In the genomic region with DNA sequence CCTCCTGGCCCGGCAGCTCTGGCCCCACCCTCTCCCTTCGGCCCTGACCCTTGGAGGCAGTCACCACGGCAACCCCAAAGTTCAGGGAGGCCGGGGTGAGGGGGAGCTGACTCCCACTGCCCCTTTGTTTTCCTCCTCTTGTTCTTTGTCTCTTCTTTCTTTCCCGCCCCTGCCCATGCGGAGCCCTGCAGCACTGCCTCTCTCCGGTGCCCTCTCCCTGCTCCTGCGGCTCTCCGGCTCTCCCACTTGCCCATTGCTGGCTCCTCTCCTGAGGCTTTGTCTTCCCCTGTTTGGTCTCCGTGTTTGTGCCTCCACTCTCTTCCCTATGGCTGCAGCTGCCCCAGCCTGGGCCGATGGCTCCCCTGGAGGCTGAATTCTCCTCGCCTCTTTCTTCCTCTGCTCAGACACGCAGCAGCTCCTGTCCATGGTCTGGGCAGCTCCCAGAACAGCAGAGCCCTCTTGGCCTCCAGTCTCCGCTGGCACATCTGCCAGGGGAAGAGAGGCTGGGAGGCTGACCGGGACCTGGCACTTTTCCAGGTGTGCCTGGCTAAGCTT, we compare ENCODE assay signal across 13 cellular contexts. TPM values are rescaled to one million over a fixed set of nuclear protein-coding genes. Genes with fewer than 3 reads are reported as not detected.
DNase-seq lines count a peak whose midpoint lies in the region; ATAC-seq, FAIRE-seq and TF ChIP-seq lines count a peak whose summit lies in the region.
"Had no signal": no experiment of that assay in that cellular context is flagged by ENCODE, and none has a peak within 500 bp of the region (broad histone marks: within the 10 kb centered on the region; RNA-seq: fewer than 3 reads in every experiment).

No MANE protein-coding gene starts in this region.

- DNase-seq in HepG2 (ENCODE audit: low spot score) (no peak), right lobe of liver (no peak), dorsolateral prefrontal cortex (peak in 2 of 10 donors; percentile 26 to 50)
- DNase-seq in stimulated activated naive B cell treated with anti-CD40 and anti-IgM and Interleukin-4, amounts not matched to agents 10 μg/mL and 1 μg/mL and 100 μg/mL, for 72 hours = no peak
- DNase-seq in natural killer cell treated with Interleukin-12 subunit alpha and Interleukin-12 subunit beta and Interleukin-15 and Interleukin-18, amount 100 ng/mL, for 72 hours (ENCODE audit: low spot score) = no peak
- no peak for DNase-seq in effector CD4-positive, alpha-beta T cell
- DNase-seq: amniotic stem cell, NCI-H226 had no signal

- no TSS peak for BruUV-seq in HepG2 (replicated peaks; lab: Mats Ljungman, UMichigan)

- H3K27me3 Mint-ChIP-seq in stimulated activated naive B cell treated with anti-CD40 and anti-IgM and Interleukin-4, amounts not matched to agents 10 μg/mL and 1 μg/mL and 100 μg/mL, for 72 hours = peaks cover 34 to 39% of the 10 kb centered on the region in 2 donors
- H3K27me3 Mint-ChIP-seq in natural killer cell treated with Interleukin-12 subunit alpha and Interleukin-12 subunit beta and Interleukin-15 and Interleukin-18, amount 100 ng/mL, for 72 hours = no peaks in the 10 kb centered on the region

- no peaks in the 10 kb centered on the region for H3K27me3 ChIP-seq in HepG2 (ENCODE audit: control insufficient read depth in 1 of 2, insufficient read depth in 2 of 2, low read length in 2 of 2)
- H3K27me3 ChIP-seq in right lobe of liver = no peaks in the 10 kb centered on the region
- no peaks in the 10 kb centered on the region for H3K27me3 ChIP-seq in dorsolateral prefrontal cortex

- H3K4me3 ChIP-seq in HepG2 (replicated peaks in 1 of 3; ENCODE audit: insufficient read depth in 1 of 3, low read depth in 2 of 3, low read length in 3 of 3) = peak overlapping the region; percentile 7 to 59 (median 12); a peak in 3 of 6 replicates
- no peak overlapping the region for H3K4me3 ChIP-seq in right lobe of liver
- peak overlapping the region in 58 of 59 donors; percentile 7 to 65 (median 50) for H3K4me3 ChIP-seq in dorsolateral prefrontal cortex
- no peak overlapping the region for H3K4me3 ChIP-seq in mesodermal cell (ENCODE audit: extremely low read depth, insufficient read depth, low read length, poor library complexity, severe bottlenecking)
- H3K4me3 ChIP-seq: heart left ventricle had no signal

- no peaks in the 10 kb centered on the region for H3K79me2 ChIP-seq in HepG2 (ENCODE audit: insufficient read depth, low read length)

- peak; percentile 30; the same call in 1 of the 2 replicates for TF ChIP-seq RAD21 in HepG2 (CRISPR knock-in tag; IDR thresholded peaks at IDR 0.05)

- H2AFZ ChIP-seq in HepG2 (ENCODE audit: low read length) = no peak overlapping the region

- peak overlapping the region; percentile 91 for H3K4me2 ChIP-seq in HepG2 (ENCODE audit: low read depth, low read length)

- TF ChIP-seq EP300 in HepG2 (IDR thresholded peaks at IDR 0.05; ENCODE audit: low read depth in 2 of 2, low read length in 2 of 2) (no peak), HepG2 (CRISPR knock-in tag; IDR thresholded peaks at IDR 0.05; ENCODE audit: borderline replicate concordance) (no peak)

- peaks cover 0 to 10% of the 10 kb centered on the region in 2 experiments; a peak in 1 of 5 replicates for H3K36me3 ChIP-seq in HepG2 (replicated peaks in 1 of 2; ENCODE audit: control insufficient read depth in 1 of 2, insufficient read depth in 2 of 2, low read length in 2 of 2)
- H3K36me3 ChIP-seq in right lobe of liver = no peaks in the 10 kb centered on the region
- H3K36me3 ChIP-seq in mesodermal cell (ENCODE audit: control insufficient read depth, insufficient read depth, low read length) = no peaks in the 10 kb centered on the region
- H3K36me3 ChIP-seq: heart left ventricle had no signal

- peak; percentile 58 for ATAC-seq in HepG2
- no peak for ATAC-seq in right lobe of liver
- ATAC-seq in GM21528 (IDR thresholded peaks at IDR 0.05; ENCODE audit: low FRiP score, unreplicated experiment) = no peak
- ATAC-seq in stimulated activated naive B cell treated with anti-CD40 and anti-IgM and Interleukin-4, amounts not matched to agents 10 μg/mL and 1 μg/mL and 100 μg/mL, for 72 hours (replicated peaks) = no peak
- no peak for ATAC-seq in natural killer cell treated with Interleukin-12 subunit alpha and Interleukin-12 subunit beta and Interleukin-15 and Interleukin-18, amount 100 ng/mL, for 72 hours

- in situ Hi-C loops in HepG2 (cut with HindIII; ENCODE audit: extremely low pct_ligation_motif_present, low pct_unique_long_range_greater_than_20kb) = no loop called here

- peak; percentile 33; the same call in 1 of the 2 replicates for TF ChIP-seq CTCF in HepG2 (CRISPR knock-in tag; IDR thresholded peaks at IDR 0.05)
- TF ChIP-seq CTCF in right lobe of liver (IDR thresholded peaks at IDR 0.05) = no peak
- TF ChIP-seq CTCF in dorsolateral prefrontal cortex (IDR thresholded peaks at IDR 0.05 in 54 of 56, conservative IDR thresholded peaks at IDR 0.05 in 2 of 56; ENCODE audit: low read depth in 1 of 56, partially characterized antibody in 56 of 56) = peak in 14 of 56 donors; percentile 5 to 34 (median 12)

- no peaks in the 10 kb centered on the region for H3K36me3 Mint-ChIP-seq in stimulated activated naive B cell treated with anti-CD40 and anti-IgM and Interleukin-4, amounts not matched to agents 10 μg/mL and 1 μg/mL and 100 μg/mL, for 72 hours
- no peaks in the 10 kb centered on the region for H3K36me3 Mint-ChIP-seq in natural killer cell treated with Interleukin-12 subunit alpha and Interleukin-12 subunit beta and Interleukin-15 and Interleukin-18, amount 100 ng/mL, for 72 hours

- peak overlapping the region; percentile 71; the same call in 1 of the 2 replicates for H3K9ac ChIP-seq in HepG2 (ENCODE audit: insufficient read depth, low read depth, low read length)

- H4K20me1 ChIP-seq in HepG2 (ENCODE audit: insufficient read depth, low read length) = no peaks in the 10 kb centered on the region

- FAIRE-seq in HepG2 (lab: Jason Lieb, UNC) = no peak

- CTCF ChIA-PET in HepG2 (lab: Yijun Ruan, JAX; ENCODE audit: low intra/inter-chr PET ratio, low total read pairs) = interaction anchor here (1.6 kb wide), 1 partner anchor 54 kb away, joined by 3 read pairs; no protein-coding TSS in a partner anchor

- peak overlapping the region; percentile 88 for H3K27ac ChIP-seq in HepG2 (ENCODE audit: extremely low read length, insufficient read depth, low read length)
- H3K27ac ChIP-seq in right lobe of liver = no peak overlapping the region
- H3K27ac ChIP-seq in dorsolateral prefrontal cortex = peak overlapping the region; percentile 49 to 98 (median 93)
- H3K27ac ChIP-seq in mesodermal cell (ENCODE audit: low read depth, low read length, severe bottlenecking) = peak overlapping the region; percentile 57

- WGBS in HepG2 (ENCODE audit: low lambda C conversion rate) = 52% methylated on average over 12 of the region's 15 CpGs
- 85% methylated on average over 8 of the region's 15 CpGs for WGBS in right lobe of liver (ENCODE audit: insufficient coverage, low coverage, low lambda C conversion rate, missing lambda C conversion rate)
- WGBS in mesodermal cell (ENCODE audit: insufficient coverage in 2 of 2), 2 experiments = 61% methylated on average over 12 to 15 of the region's 15 CpGs

- H3K4me1 ChIP-seq in HepG2 (ENCODE audit: insufficient read depth, low read length) = peaks cover 40% of the 10 kb centered on the region
- no peaks in the 10 kb centered on the region for H3K4me1 ChIP-seq in right lobe of liver
- H3K4me1 ChIP-seq in mesodermal cell (ENCODE audit: control insufficient read depth, insufficient read depth, low read length, poor library complexity, severe bottlenecking) = peaks cover 31% of the 10 kb centered on the region

- H3K9me3 ChIP-seq in HepG2 (ENCODE audit: low read length) (no peaks in the 10 kb centered on the region), right lobe of liver (no peaks in the 10 kb centered on the region), mesodermal cell (ENCODE audit: control insufficient read depth, low read length) (no peaks in the 10 kb centered on the region)
- H3K9me3 ChIP-seq: heart left ventricle had no signal

- H3K9me3 Mint-ChIP-seq in stimulated activated naive B cell treated with anti-CD40 and anti-IgM and Interleukin-4, amounts not matched to agents 10 μg/mL and 1 μg/mL and 100 μg/mL, for 72 hours = no peaks in the 10 kb centered on the region
- H3K9me3 Mint-ChIP-seq in natural killer cell treated with Interleukin-12 subunit alpha and Interleukin-12 subunit beta and Interleukin-15 and Interleukin-18, amount 100 ng/mL, for 72 hours = no peaks in the 10 kb centered on the region

- no peak overlapping the region for H3K4me3 Mint-ChIP-seq in stimulated activated naive B cell treated with anti-CD40 and anti-IgM and Interleukin-4, amounts not matched to agents 10 μg/mL and 1 μg/mL and 100 μg/mL, for 72 hours
- H3K4me3 Mint-ChIP-seq in natural killer cell treated with Interleukin-12 subunit alpha and Interleukin-12 subunit beta and Interleukin-15 and Interleukin-18, amount 100 ng/mL, for 72 hours = no peak overlapping the region

- POLR2A ChIA-PET in HepG2 (lab: Yijun Ruan, JAX) = interaction anchor here (0.5 to 1.9 kb wide), 8 partner anchors 14 to 228 kb away, joined by 3 to 5 read pairs (median 4); a partner anchor contains a TSS

- H3K4me1 Mint-ChIP-seq in stimulated activated naive B cell treated with anti-CD40 and anti-IgM and Interleukin-4, amounts not matched to agents 10 μg/mL and 1 μg/mL and 100 μg/mL, for 72 hours = peaks cover 6 to 19% of the 10 kb centered on the region in 2 donors
- H3K4me1 Mint-ChIP-seq in natural killer cell treated with Interleukin-12 subunit alpha and Interleukin-12 subunit beta and Interleukin-15 and Interleukin-18, amount 100 ng/mL, for 72 hours (ENCODE audit: low read depth in 2 of 2) = peaks cover 5 to 18% of the 10 kb centered on the region in 2 donors

- intact Hi-C loops in HepG2 (cut with micrococcal nuclease; ENCODE audit: unreplicated experiment) (no loop called here), right lobe of liver (cut with DNase I) (no loop called here), dorsolateral prefrontal cortex (cut with DNase I) (loop anchor here in 1 of 2 donors (2.0 kb wide), 1 partner anchor 24 kb away; no protein-coding TSS in a partner anchor)

- TF ChIP-seq POLR2A in HepG2 (IDR thresholded peaks at IDR 0.05; ENCODE audit: insufficient read depth in 1 of 2, low read depth in 2 of 2, low read length in 2 of 2) (no peak), right lobe of liver (IDR thresholded peaks at IDR 0.05) (no peak)

- no peak overlapping the region for H3K27ac Mint-ChIP-seq in stimulated activated naive B cell treated with anti-CD40 and anti-IgM and Interleukin-4, amounts not matched to agents 10 μg/mL and 1 μg/mL and 100 μg/mL, for 72 hours
- no peak overlapping the region for H3K27ac Mint-ChIP-seq in natural killer cell treated with Interleukin-12 subunit alpha and Interleukin-12 subunit beta and Interleukin-15 and Interleukin-18, amount 100 ng/mL, for 72 hours

RNA-seq across cellular contexts. Expression of a gene that starts 5.8 kb away (rescaled TPM):
- total RNA-seq in HepG2 (2016; rRNA removed; fragmentation: Illumina TruSeq; extraction: Trizol) = 3.1 and 4.0 TPM in 2 replicates
- total RNA-seq in HepG2 (2016; cell fraction: cytosol; rRNA removed; fragmentation: Illumina TruSeq; extraction: Trizol; ENCODE audit: low read depth) = 1.9 and 2.7 TPM in 2 replicates
- 2.4 and 4.3 TPM in 2 replicates for total RNA-seq in HepG2 (2016; cell fraction: insoluble cytoplasmic fraction; rRNA removed; fragmentation: Illumina TruSeq; extraction: Trizol)
- 1.9 and 2.3 TPM in 2 replicates for total RNA-seq in HepG2 (2016; cell fraction: membrane; rRNA removed; fragmentation: Illumina TruSeq; extraction: Trizol)
- total RNA-seq in HepG2 (2016; cell fraction: nucleus; rRNA removed; fragmentation: Illumina TruSeq; extraction: Trizol) = 7.6 and 9.5 TPM in 2 replicates
- polyA plus RNA-seq in HepG2 (2011; rRNA removed) = 6.6 and 7.8 TPM in 2 replicates
- polyA plus RNA-seq in HepG2 (2011; cell fraction: cytosol; rRNA removed) = 3.6 and 4.4 TPM in 2 replicates
- polyA plus RNA-seq in HepG2 (2011; cell fraction: nucleus; rRNA removed) = 23.5 and 27.3 TPM in 2 replicates
- 5.9 and 7.3 TPM in 2 replicates for polyA plus RNA-seq in HepG2 (2012)
- 0.35 and 0.41 TPM in 2 replicates for polyA plus RNA-seq in HepG2 (2016; cell fraction: cytosol; fragmentation: Illumina TruSeq; extraction: Trizol; ENCODE audit: low read depth)
- polyA plus RNA-seq in HepG2 (2016; cell fraction: insoluble cytoplasmic fraction; fragmentation: Illumina TruSeq; extraction: Trizol; ENCODE audit: low read depth) = 2.4 and 3.9 TPM in 2 replicates
- polyA plus RNA-seq in HepG2 (2016; cell fraction: membrane; fragmentation: Illumina TruSeq; extraction: Trizol; ENCODE audit: low read depth) = 0.68 TPM in 2 replicates
- polyA plus RNA-seq in HepG2 (2016; cell fraction: nucleus; fragmentation: Illumina TruSeq; extraction: Trizol; ENCODE audit: insufficient read depth, low read depth) = 18.1 and 20.4 TPM in 2 replicates
- 25.8 and 30.0 TPM in 2 replicates for polyA minus RNA-seq in HepG2 (2011; rRNA and poly(A)+ RNA removed; ENCODE audit: low replicate concordance)
- 7.9 and 9.1 TPM in 2 replicates for polyA minus RNA-seq in HepG2 (2011; cell fraction: cytosol; rRNA and poly(A)+ RNA removed)
- 13.4 and 15.3 TPM in 2 replicates for polyA minus RNA-seq in HepG2 (2011; cell fraction: nucleus; rRNA and poly(A)+ RNA removed)
- 1 to 10 TPM; 1.3 to 3.3 (median 3.0) TPM for total RNA-seq in right lobe of liver
- 100 to 1,000 TPM; 115 to 213 (median 171) TPM for total RNA-seq in dorsolateral prefrontal cortex
- 14.0 TPM for polyA plus RNA-seq in mesodermal cell (2013, experiment 1 of 2)
- polyA plus RNA-seq in mesodermal cell (2013, experiment 2 of 2) = 9.2 TPM
- total RNA-seq in natural killer cell treated with Interleukin-12 subunit alpha and Interleukin-12 subunit beta and Interleukin-15 and Interleukin-18, amount 100 ng/mL, for 72 hours = 1 to 10 TPM; 1.5 to 2.6 TPM

RNA-seq across cellular contexts. Expression of a gene that starts 27.8 kb away (rescaled TPM):
- total RNA-seq in HepG2 (2016; rRNA removed; fragmentation: Illumina TruSeq; extraction: Trizol) = 26.5 and 28.6 TPM in 2 replicates
- 15.7 and 18.2 TPM in 2 replicates for total RNA-seq in HepG2 (2016; cell fraction: cytosol; rRNA removed; fragmentation: Illumina TruSeq; extraction: Trizol; ENCODE audit: low read depth)
- total RNA-seq in HepG2 (2016; cell fraction: insoluble cytoplasmic fraction; rRNA removed; fragmentation: Illumina TruSeq; extraction: Trizol) = 23.7 and 27.5 TPM in 2 replicates
- 24.4 and 25.4 TPM in 2 replicates for total RNA-seq in HepG2 (2016; cell fraction: membrane; rRNA removed; fragmentation: Illumina TruSeq; extraction: Trizol)
- 23.6 and 27.9 TPM in 2 replicates for total RNA-seq in HepG2 (2016; cell fraction: nucleus; rRNA removed; fragmentation: Illumina TruSeq; extraction: Trizol)
- polyA plus RNA-seq in HepG2 (2011; rRNA removed) = 23.9 and 30.3 TPM in 2 replicates
- 11.8 and 18.1 TPM in 2 replicates for polyA plus RNA-seq in HepG2 (2011; cell fraction: cytosol; rRNA removed)
- polyA plus RNA-seq in HepG2 (2011; cell fraction: nucleus; rRNA removed) = 104 and 135 TPM in 2 replicates
- 12.2 and 19.3 TPM in 2 replicates for polyA plus RNA-seq in HepG2 (2012)
- 13.9 and 14.3 TPM in 2 replicates for polyA plus RNA-seq in HepG2 (2016; cell fraction: cytosol; fragmentation: Illumina TruSeq; extraction: Trizol; ENCODE audit: low read depth)
- polyA plus RNA-seq in HepG2 (2016; cell fraction: insoluble cytoplasmic fraction; fragmentation: Illumina TruSeq; extraction: Trizol; ENCODE audit: low read depth) = 37.5 and 41.0 TPM in 2 replicates
- 24.3 and 27.2 TPM in 2 replicates for polyA plus RNA-seq in HepG2 (2016; cell fraction: membrane; fragmentation: Illumina TruSeq; extraction: Trizol; ENCODE audit: low read depth)
- polyA plus RNA-seq in HepG2 (2016; cell fraction: nucleus; fragmentation: Illumina TruSeq; extraction: Trizol; ENCODE audit: insufficient read depth, low read depth) = 82.1 and 85.7 TPM in 2 replicates
- polyA minus RNA-seq in HepG2 (2011; rRNA and poly(A)+ RNA removed; ENCODE audit: low replicate concordance) = 12.7 and 26.2 TPM in 2 replicates
- 7.7 and 12.2 TPM in 2 replicates for polyA minus RNA-seq in HepG2 (2011; cell fraction: cytosol; rRNA and poly(A)+ RNA removed)
- 12.3 and 21.4 TPM in 2 replicates for polyA minus RNA-seq in HepG2 (2011; cell fraction: nucleus; rRNA and poly(A)+ RNA removed)
- 1 to 10 TPM in 5 of 6 experiments, under 1 TPM in 1; 0.70 to 3.4 (median 1.5) TPM for total RNA-seq in right lobe of liver
- total RNA-seq in dorsolateral prefrontal cortex = 100 to 1,000 TPM in 19 of 120 experiments, 10 to 100 TPM in 101; 52.9 to 176 (median 79.2) TPM
- polyA plus RNA-seq in mesodermal cell (2013, experiment 1 of 2) = 42.2 TPM
- 41.8 TPM for polyA plus RNA-seq in mesodermal cell (2013, experiment 2 of 2)
- total RNA-seq in natural killer cell treated with Interleukin-12 subunit alpha and Interleukin-12 subunit beta and Interleukin-15 and Interleukin-18, amount 100 ng/mL, for 72 hours = 10 to 100 TPM in 1 of 2 donors, 1 to 10 TPM in 1; 4.7 to 16.2 TPM

RNA-seq across cellular contexts. Expression of a gene that starts 41.5 kb away (rescaled TPM):
- total RNA-seq in HepG2 (2016; rRNA removed; fragmentation: Illumina TruSeq; extraction: Trizol) = 134 and 166 TPM in 2 replicates
- total RNA-seq in HepG2 (2016; cell fraction: cytosol; rRNA removed; fragmentation: Illumina TruSeq; extraction: Trizol; ENCODE audit: low read depth) = 35.5 and 37.6 TPM in 2 replicates
- total RNA-seq in HepG2 (2016; cell fraction: insoluble cytoplasmic fraction; rRNA removed; fragmentation: Illumina TruSeq; extraction: Trizol) = 133 and 171 TPM in 2 replicates
- total RNA-seq in HepG2 (2016; cell fraction: membrane; rRNA removed; fragmentation: Illumina TruSeq; extraction: Trizol) = 59.1 and 63.3 TPM in 2 replicates
- 64.5 and 74.2 TPM in 2 replicates for total RNA-seq in HepG2 (2016; cell fraction: nucleus; rRNA removed; fragmentation: Illumina TruSeq; extraction: Trizol)
- 103 and 142 TPM in 2 replicates for polyA plus RNA-seq in HepG2 (2011; rRNA removed)
- polyA plus RNA-seq in HepG2 (2011; cell fraction: cytosol; rRNA removed) = 112 and 159 TPM in 2 replicates
- polyA plus RNA-seq in HepG2 (2011; cell fraction: nucleus; rRNA removed) = 105 and 142 TPM in 2 replicates
- 149 and 254 TPM in 2 replicates for polyA plus RNA-seq in HepG2 (2012)
- 26.3 and 26.7 TPM in 2 replicates for polyA plus RNA-seq in HepG2 (2016; cell fraction: cytosol; fragmentation: Illumina TruSeq; extraction: Trizol; ENCODE audit: low read depth)
- polyA plus RNA-seq in HepG2 (2016; cell fraction: insoluble cytoplasmic fraction; fragmentation: Illumina TruSeq; extraction: Trizol; ENCODE audit: low read depth) = 147 and 154 TPM in 2 replicates
- 40.9 and 46.0 TPM in 2 replicates for polyA plus RNA-seq in HepG2 (2016; cell fraction: membrane; fragmentation: Illumina TruSeq; extraction: Trizol; ENCODE audit: low read depth)
- 89.4 and 93.0 TPM in 2 replicates for polyA plus RNA-seq in HepG2 (2016; cell fraction: nucleus; fragmentation: Illumina TruSeq; extraction: Trizol; ENCODE audit: insufficient read depth, low read depth)
- polyA minus RNA-seq in HepG2 (2011; rRNA and poly(A)+ RNA removed; ENCODE audit: low replicate concordance) = 99.8 and 124 TPM in 2 replicates
- 50.9 and 77.1 TPM in 2 replicates for polyA minus RNA-seq in HepG2 (2011; cell fraction: cytosol; rRNA and poly(A)+ RNA removed)
- polyA minus RNA-seq in HepG2 (2011; cell fraction: nucleus; rRNA and poly(A)+ RNA removed) = 83.3 and 131 TPM in 2 replicates
- 100 to 1,000 TPM in 2 of 6 experiments, 10 to 100 TPM in 4; 73.5 to 123 (median 91.6) TPM for total RNA-seq in right lobe of liver
- 100 to 1,000 TPM; 109 to 280 (median 226) TPM for total RNA-seq in dorsolateral prefrontal cortex
- 201 TPM for polyA plus RNA-seq in mesodermal cell (2013, experiment 1 of 2)
- 192 TPM for polyA plus RNA-seq in mesodermal cell (2013, experiment 2 of 2)
- total RNA-seq in natural killer cell treated with Interleukin-12 subunit alpha and Interleukin-12 subunit beta and Interleukin-15 and Interleukin-18, amount 100 ng/mL, for 72 hours = 100 to 1,000 TPM; 178 to 205 TPM

RNA-seq across cellular contexts. Expression of a gene that starts 51.6 kb away (rescaled TPM):
- total RNA-seq in HepG2 (2016; rRNA removed; fragmentation: Illumina TruSeq; extraction: Trizol) (3.8 and 5.7 TPM in 2 replicates), right lobe of liver (not detected), dorsolateral prefrontal cortex (10 to 100 TPM in 14 of 120 experiments, 1 to 10 TPM in 106; 1.9 to 14.4 (median 6.7) TPM)
- 3.1 and 3.6 TPM in 2 replicates for total RNA-seq in HepG2 (2016; cell fraction: cytosol; rRNA removed; fragmentation: Illumina TruSeq; extraction: Trizol; ENCODE audit: low read depth)
- total RNA-seq in HepG2 (2016; cell fraction: insoluble cytoplasmic fraction; rRNA removed; fragmentation: Illumina TruSeq; extraction: Trizol) = 2.8 and 5.0 TPM in 2 replicates
- total RNA-seq in HepG2 (2016; cell fraction: membrane; rRNA removed; fragmentation: Illumina TruSeq; extraction: Trizol) = 3.2 and 3.4 TPM in 2 replicates
- total RNA-seq in HepG2 (2016; cell fraction: nucleus; rRNA removed; fragmentation: Illumina TruSeq; extraction: Trizol) = 2.4 and 2.6 TPM in 2 replicates
- 3.7 and 6.1 TPM in 2 replicates for polyA plus RNA-seq in HepG2 (2011; rRNA removed)
- polyA plus RNA-seq in HepG2 (2011; cell fraction: cytosol; rRNA removed) = 4.3 and 4.4 TPM in 2 replicates
- 6.0 and 7.0 TPM in 2 replicates for polyA plus RNA-seq in HepG2 (2011; cell fraction: nucleus; rRNA removed)
- polyA plus RNA-seq in HepG2 (2012) = 2.5 and 2.7 TPM in 2 replicates
- 2.2 TPM in 2 replicates for polyA plus RNA-seq in HepG2 (2016; cell fraction: cytosol; fragmentation: Illumina TruSeq; extraction: Trizol; ENCODE audit: low read depth)
- 4.9 and 5.8 TPM in 2 replicates for polyA plus RNA-seq in HepG2 (2016; cell fraction: insoluble cytoplasmic fraction; fragmentation: Illumina TruSeq; extraction: Trizol; ENCODE audit: low read depth)
- 2.6 and 2.9 TPM in 2 replicates for polyA plus RNA-seq in HepG2 (2016; cell fraction: membrane; fragmentation: Illumina TruSeq; extraction: Trizol; ENCODE audit: low read depth)
- 4.3 and 5.1 TPM in 2 replicates for polyA plus RNA-seq in HepG2 (2016; cell fraction: nucleus; fragmentation: Illumina TruSeq; extraction: Trizol; ENCODE audit: insufficient read depth, low read depth)
- 0.30 and 3.0 TPM in 2 replicates for polyA minus RNA-seq in HepG2 (2011; rRNA and poly(A)+ RNA removed; ENCODE audit: low replicate concordance)
- 1.1 and 1.3 TPM in 2 replicates for polyA minus RNA-seq in HepG2 (2011; cell fraction: cytosol; rRNA and poly(A)+ RNA removed)
- 2.3 and 2.9 TPM in 2 replicates for polyA minus RNA-seq in HepG2 (2011; cell fraction: nucleus; rRNA and poly(A)+ RNA removed)
- not detected for polyA plus RNA-seq in mesodermal cell (2013, experiment 1 of 2)
- polyA plus RNA-seq in mesodermal cell (2013, experiment 2 of 2) = not detected
- total RNA-seq in natural killer cell treated with Interleukin-12 subunit alpha and Interleukin-12 subunit beta and Interleukin-15 and Interleukin-18, amount 100 ng/mL, for 72 hours = not detected
- total RNA-seq: activated CD8-positive, alpha-beta memory T cell treated with anti-CD3 and anti-CD28 coated beads for 36 hours; myocyte had no signal

Comparison
In these comparisons a context has a peak if more than half of its experiments do, and no peak if none do; other contexts are left out.
1. H3K27ac ChIP-seq: peak in HepG2 (single experiment), dorsolateral prefrontal cortex (59 of 59) and mesodermal cell (single experiment); none in right lobe of liver (0 of 3).
2. H3K4me3 ChIP-seq: peak in HepG2 (3 of 3) and dorsolateral prefrontal cortex (58 of 59); none in right lobe of liver (0 of 3) and mesodermal cell (single experiment).
3. RNA of a gene that starts 5.8 kb away (total RNA-seq): 115 to 213 TPM in dorsolateral prefrontal cortex; 1.9 to 9.5 TPM in HepG2, 1.3 to 3.3 TPM in right lobe of liver and 1.5 to 2.6 TPM in natural killer cell treated with Interleukin-12 subunit alpha and Interleukin-12 subunit beta and Interleukin-15 and Interleukin-18, amount 100 ng/mL, for 72 hours; every median in the first group is over 10 times any median in the second.